8 cellular contexts compared by ENCODE assay signal in the genomic region with DNA sequence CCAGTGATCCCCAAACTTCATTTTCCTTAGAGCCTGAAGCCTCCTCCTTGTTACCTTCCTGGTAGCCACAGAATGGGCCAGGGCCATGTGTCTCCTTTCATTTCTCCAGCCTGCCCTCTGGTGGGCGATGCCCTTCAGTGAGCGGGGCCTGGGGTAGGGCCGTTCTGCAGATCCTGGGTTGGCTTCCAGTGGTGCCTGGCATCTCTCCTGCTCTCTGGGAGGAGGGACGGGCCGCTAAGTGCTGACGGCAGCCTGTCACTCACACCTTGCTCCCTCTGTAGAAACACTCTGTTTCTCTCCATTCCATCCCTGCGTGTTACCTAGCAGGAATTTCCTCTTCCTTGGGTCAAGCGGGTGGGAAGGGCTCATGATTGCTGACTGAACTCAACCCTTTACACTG.
DNase-seq lines count a peak whose midpoint lies in the region; ATAC-seq, FAIRE-seq and TF ChIP-seq lines count a peak whose summit lies in the region.

No MANE protein-coding gene starts in this region.

- H3K9me3 ChIP-seq in pancreas = no peaks in the 10 kb centered on the region

- peak; percentile 79 for TF ChIP-seq CTCF in AG10803 (conservative IDR thresholded peaks at IDR 0.05; ENCODE audit: low read length)
- peak; percentile 70 for TF ChIP-seq CTCF in GM12875 (IDR thresholded peaks at IDR 0.05; ENCODE audit: borderline replicate concordance, insufficient read depth, low read depth, low read length)
- TF ChIP-seq CTCF in pancreas (IDR thresholded peaks at IDR 0.05) = peak in 2 of 4 donors; percentile 32

- ATAC-seq in pancreas = peak; percentile 66 to 86 (median 83)
- no peak for ATAC-seq in HG03442 (IDR thresholded peaks at IDR 0.05; ENCODE audit: unreplicated experiment)
- no peak for ATAC-seq in HG03135 (IDR thresholded peaks at IDR 0.05; ENCODE audit: unreplicated experiment)

- no peak for FAIRE-seq in pancreas (lab: Jason Lieb, UNC)

- H3K36me3 ChIP-seq in pancreas = no peaks in the 10 kb centered on the region

- DNase-seq in AG10803 (ENCODE audit: low read depth) (peak; percentile 84), NCI-H2107 treated with DMSO at 0.1 percent for 48 hours (lab: John Stamatoyannopoulos, UW; ENCODE audit: unreplicated experiment) (peak; percentile 66), globus pallidus (ENCODE audit: low spot score) (peak; percentile 52), pancreas (peak in 4 of 6 donors; percentile 42 to 78 (median 48))
- peak; percentile 43 to 53 for DNase-seq in activated CD4-positive, alpha-beta T cell treated with anti-CD3 and anti-CD28 coated beads, Interleukin-2, amount 50 U/mL, for 48 hours

- no peaks in the 10 kb centered on the region for H3K4me1 ChIP-seq in pancreas

- 36 to 41% methylated on average over 8 of the region's 8 CpGs for WGBS in pancreas, 2 donors

- no peaks in the 10 kb centered on the region for H3K27me3 ChIP-seq in pancreas

- H3K4me3 ChIP-seq in AG10803 (ENCODE audit: low read length) = peak overlapping the region; percentile 33
- no peak overlapping the region for H3K4me3 ChIP-seq in GM12875 (ENCODE audit: low read depth, low read length)
- no peak overlapping the region for H3K4me3 ChIP-seq in pancreas

- no peak overlapping the region for H3K27ac ChIP-seq in pancreas

- intact Hi-C loops in pancreas (cut with DNase I) = loop anchor here in 1 of 3 donors (5.0 kb wide), 1 partner anchor 228 kb away; no protein-coding TSS in a partner anchor

Comparison
In these comparisons a context has a peak if more than half of its experiments do, and no peak if none do; other contexts are left out.
1. ATAC-seq: peak in pancreas (4 of 4); none in HG03442 (single experiment) and HG03135 (single experiment).
2. Peak in every context shown above with its lines, with median percentiles within 50 percentile points of each other: DNase-seq.